8 cellular contexts compared by ENCODE assay signal in the genomic region with DNA sequence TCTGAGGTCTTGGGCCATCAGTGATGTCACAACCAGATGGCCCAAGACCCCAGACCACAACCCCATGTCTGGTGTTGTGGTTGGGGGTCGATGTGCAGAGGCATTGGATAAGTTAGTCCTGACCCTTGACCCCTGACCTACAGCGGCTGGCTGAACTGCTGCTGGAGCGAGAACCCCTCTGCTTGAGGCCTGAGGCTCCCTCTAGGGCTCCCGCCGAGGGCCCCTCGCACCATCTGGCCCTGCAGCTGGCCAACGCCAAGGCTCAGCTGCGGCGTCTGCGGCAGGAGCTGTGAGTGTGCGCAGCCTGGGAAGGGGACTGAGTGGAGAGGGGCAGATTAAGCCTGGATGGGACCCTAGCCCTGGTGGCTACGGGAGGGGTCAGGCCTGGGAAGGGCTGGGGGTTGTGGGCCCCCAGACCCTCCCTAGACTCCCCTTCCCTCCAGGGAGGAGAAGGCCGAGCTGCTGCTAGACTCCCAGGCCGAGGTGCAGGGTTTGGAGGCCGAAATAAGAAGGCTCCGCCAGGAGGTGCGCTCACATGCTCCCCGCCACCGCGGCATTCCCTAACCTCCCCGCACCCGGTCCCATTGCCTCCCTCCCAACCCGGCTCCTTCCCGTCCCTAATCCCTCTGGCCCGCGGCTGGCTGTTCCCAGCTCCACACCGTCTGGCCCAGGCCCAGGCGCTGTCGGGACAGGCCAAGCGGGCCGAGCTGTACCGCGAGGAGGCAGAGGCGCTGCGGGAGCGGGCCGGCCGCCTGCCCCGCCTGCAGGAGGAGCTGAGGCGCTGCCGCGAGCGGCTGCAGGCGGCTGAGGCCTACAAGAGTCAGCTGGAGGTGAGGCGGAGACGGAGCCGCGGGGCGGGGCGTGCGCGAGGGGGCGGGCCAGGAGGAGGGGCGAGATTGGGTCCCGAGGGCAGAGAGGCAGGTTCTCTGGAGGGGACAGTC. TPM values are rescaled to one million over a fixed set of nuclear protein-coding genes. Genes with fewer than 3 reads are reported as not detected.
DNase-seq lines count a peak whose midpoint lies in the region; ATAC-seq and TF ChIP-seq lines count a peak whose summit lies in the region.

No MANE protein-coding gene starts in this region.

- peak overlapping the region; percentile 78 for H3K27ac ChIP-seq in OCI-LY1 (ENCODE audit: low read depth, low read length, poor library complexity, severe bottlenecking)

- no peak overlapping the region for H2AFZ ChIP-seq in OCI-LY1 (ENCODE audit: low read length)

- H3F3A ChIP-seq in OCI-LY1 (ENCODE audit: insufficient read depth, low read length), result no peaks in the 10 kb centered on the region

- TF ChIP-seq CTCF in OCI-LY1 (IDR thresholded peaks at IDR 0.05; ENCODE audit: low read length), result peak; percentile 52
- TF ChIP-seq CTCF in epithelial cell of proximal tubule (conservative IDR thresholded peaks at IDR 0.05; ENCODE audit: low read depth, low read length), result peak; percentile 40

- H3K4me1 ChIP-seq in ES-I3 (ENCODE audit: insufficient read depth, low read length) (peaks cover 7% of the 10 kb centered on the region; the same call in 1 of the 2 replicates), OCI-LY1 (ENCODE audit: insufficient read depth, low read length, severe bottlenecking) (peaks cover 30% of the 10 kb centered on the region)

- peak overlapping the region; percentile 93 for H3K4me2 ChIP-seq in OCI-LY1 (ENCODE audit: low read length)

- H3K9me3 ChIP-seq in ES-I3 (ENCODE audit: control insufficient read depth, insufficient read depth, low read length), result no peaks in the 10 kb centered on the region
- H3K9me3 ChIP-seq in OCI-LY1 (ENCODE audit: low read length), result no peaks in the 10 kb centered on the region

- DNase-seq in activated T-cell treated with anti-CD3 and anti-CD28 coated beads for 4 hours, result peak; percentile 87
- no peak for DNase-seq in epithelial cell of proximal tubule (ENCODE audit: low read depth)
- DNase-seq in mucosa of gallbladder (ENCODE audit: low spot score), result peak; percentile 89
- DNase-seq in stimulated activated CD8-positive, alpha-beta memory T cell treated with anti-CD3 and anti-CD28 coated beads, Interleukin-4, amount 100 ng/mL, for 1 hour (ENCODE audit: low read depth in 2 of 2, low spot score in 1 of 2), result peak; percentile 68 to 74

- no peaks in the 10 kb centered on the region for H3K27me3 ChIP-seq in OCI-LY1 (ENCODE audit: insufficient read depth, low read length)

- H4K20me1 ChIP-seq in OCI-LY1 (ENCODE audit: insufficient read depth, low read length), result no peaks in the 10 kb centered on the region

- H3K4me3 ChIP-seq in OCI-LY1 (ENCODE audit: low read depth, low read length, poor library complexity, severe bottlenecking) (peak overlapping the region; percentile 70), epithelial cell of proximal tubule (ENCODE audit: low read depth, low read length) (peak overlapping the region; percentile 52)

- no peaks in the 10 kb centered on the region for H3K79me2 ChIP-seq in OCI-LY1 (ENCODE audit: insufficient read depth, low read length)

- H3K9me2 ChIP-seq in OCI-LY1 (ENCODE audit: low read depth, low read length), result no peaks in the 10 kb centered on the region

- H3K9ac ChIP-seq in ES-I3 (ENCODE audit: low read depth, low read length) (peak overlapping the region; percentile 82; the same call in 1 of the 2 replicates), OCI-LY1 (ENCODE audit: low read length) (peak overlapping the region; percentile 47; the same call in 1 of the 2 replicates)

- no peaks in the 10 kb centered on the region for H3K36me3 ChIP-seq in ES-I3 (ENCODE audit: insufficient read depth, low read length)
- H3K36me3 ChIP-seq in OCI-LY1 (ENCODE audit: insufficient read depth, low read length), result peaks cover 36% of the 10 kb centered on the region; the same call in 1 of the 2 replicates

- peak; percentile 39 for ATAC-seq in HG03565 (IDR thresholded peaks at IDR 0.05; ENCODE audit: unreplicated experiment)
- no peak for ATAC-seq in HG03378 (IDR thresholded peaks at IDR 0.05; ENCODE audit: unreplicated experiment)

RNA-seq across cellular contexts. Expression of a gene that starts 2.1 kb away (rescaled TPM):
- 2.5 and 4.8 TPM in 2 replicates for total RNA-seq in epithelial cell of proximal tubule
- 25.8 TPM for total RNA-seq in mucosa of gallbladder

RNA-seq across cellular contexts. Expression of a gene that starts 16.8 kb away (rescaled TPM):
- total RNA-seq in epithelial cell of proximal tubule (37.1 and 69.9 TPM in 2 replicates), mucosa of gallbladder (33.0 TPM)

RNA-seq across cellular contexts. Expression of a gene that starts 24.2 kb away (rescaled TPM):
- total RNA-seq in epithelial cell of proximal tubule, result 284 and 357 TPM in 2 replicates
- 202 TPM for total RNA-seq in mucosa of gallbladder

RNA-seq across cellular contexts. Expression of a gene that starts 24.8 kb away (rescaled TPM):
- 359 and 470 TPM in 2 replicates for total RNA-seq in epithelial cell of proximal tubule
- total RNA-seq in mucosa of gallbladder, result 126 TPM

RNA-seq across cellular contexts. Expression of a gene that starts 36.8 kb away (rescaled TPM):
- total RNA-seq in epithelial cell of proximal tubule (47.2 and 61.9 TPM in 2 replicates), mucosa of gallbladder (97.7 TPM)
